In genomic region chr16:28882476-28883180, GRCh38 we compare ENCODE assay signal across 28 cellular contexts. TPM values are rescaled to one million over a fixed set of nuclear protein-coding genes. Genes with fewer than 3 reads are reported as not detected.
DNase-seq lines count a peak whose midpoint lies in the region; ATAC-seq, FAIRE-seq and TF ChIP-seq lines count a peak whose summit lies in the region.
"Had no signal": no experiment of that assay in that cellular context is flagged by ENCODE, and none has a peak within 500 bp of the region (broad histone marks: within the 10 kb centered on the region; RNA-seq: fewer than 3 reads in every experiment).

No MANE protein-coding gene starts in this region.

- no peaks in the 10 kb centered on the region for H3K36me3 Mint-ChIP-seq in neural crest cell (ENCODE audit: low read depth)

- H3K4me1 Mint-ChIP-seq in neural crest cell = peaks cover 33% of the 10 kb centered on the region

- intact Hi-C loops in Right ventricle myocardium inferior (cut with DNase I) = loop anchor here (5.0 kb wide), 1 partner anchor 45 kb away; the partner anchor contains the start of gene RABEP2
- intact Hi-C loops in left ventricle myocardium superior (cut with micrococcal nuclease) = no loop called here
- intact Hi-C loops in vagina (cut with DNase I) = no loop called here

- no peaks in the 10 kb centered on the region for H3K36me3 ChIP-seq in bronchial epithelial cell (ENCODE audit: control insufficient read depth, insufficient read depth, low read length)
- no peaks in the 10 kb centered on the region for H3K36me3 ChIP-seq in vagina
- H3K36me3 ChIP-seq: ascending aorta, esophagus squamous epithelium, right atrium auricular region, uterus had no signal

- ATAC-seq in Right ventricle myocardium inferior (no peak), left ventricle myocardium superior (no peak), GM18517 (IDR thresholded peaks at IDR 0.05; ENCODE audit: unreplicated experiment) (no peak), GM19023 (IDR thresholded peaks at IDR 0.05; ENCODE audit: unreplicated experiment) (no peak)
- ATAC-seq: left lobe of liver had no signal

- H3K9me3 Mint-ChIP-seq in neural crest cell = no peaks in the 10 kb centered on the region
- H3K9me3 Mint-ChIP-seq: activated B cell treated with CpG ODN at 0.5 μM for 24 hours; activated CD4-positive, alpha-beta memory T cell treated with anti-CD3 and anti-CD28 coated beads, Interleukin-2, amount 10 ng/mL, durations not matched to agents 7 days and 5 days; activated T-cell treated with anti-CD3 and anti-CD28 coated beads, Interleukin-2, amount 50 U/mL, for 24 hours had no signal

- H3K27ac Mint-ChIP-seq in neural crest cell (ENCODE audit: unreplicated experiment) = peak overlapping the region; percentile 27
- H3K27ac Mint-ChIP-seq: activated B cell treated with CpG ODN at 0.5 μM for 24 hours; activated CD4-positive, alpha-beta memory T cell treated with anti-CD3 and anti-CD28 coated beads, Interleukin-2, amount 10 ng/mL, durations not matched to agents 7 days and 5 days; activated T-cell treated with anti-CD3 and anti-CD28 coated beads, Interleukin-2, amount 50 U/mL, for 24 hours had no signal

- peaks cover 5% of the 10 kb centered on the region for H3K27me3 Mint-ChIP-seq in neural crest cell (ENCODE audit: low read depth)

- H3K4me1 ChIP-seq in vagina = peaks cover 17% of the 10 kb centered on the region

- peak overlapping the region; percentile 49 for H3K4me3 Mint-ChIP-seq in neural crest cell
- H3K4me3 Mint-ChIP-seq: activated B cell treated with CpG ODN at 0.5 μM for 24 hours; activated T-cell treated with anti-CD3 and anti-CD28 coated beads, Interleukin-2, amount 50 U/mL, for 24 hours had no signal

- H3K27me3 ChIP-seq in bronchial epithelial cell (ENCODE audit: control insufficient read depth, insufficient read depth, low read length) = peaks cover 2% of the 10 kb centered on the region
- H3K27me3 ChIP-seq in vagina = no peaks in the 10 kb centered on the region
- H3K27me3 ChIP-seq: ascending aorta, right atrium auricular region, uterus had no signal

- TF ChIP-seq CTCF in bronchial epithelial cell (IDR thresholded peaks at IDR 0.05; ENCODE audit: insufficient read depth, low read length, severe bottlenecking) (no peak), neural crest cell (conservative IDR thresholded peaks at IDR 0.05) (no peak), vagina (IDR thresholded peaks at IDR 0.05) (no peak)

- DNase-seq in Right ventricle myocardium inferior (ENCODE audit: missing footprints) = peak; percentile 35
- DNase-seq in left ventricle myocardium superior = no peak
- DNase-seq in bronchial epithelial cell (ENCODE audit: low read depth) = no peak
- peak; percentile 35 for DNase-seq in neural crest cell (ENCODE audit: low read depth, low spot score)
- no peak for DNase-seq in vagina (ENCODE audit: extremely low spot score in 2 of 2)
- DNase-seq in GM12892 (ENCODE audit: insufficient read length) = no peak
- DNase-seq: activated B cell treated with CpG ODN at 0.5 μM for 24 hours; activated CD4-positive, alpha-beta memory T cell treated with anti-CD3 and anti-CD28 coated beads, Interleukin-2, amount 10 ng/mL, durations not matched to agents 7 days and 5 days; activated naive CD4-positive, alpha-beta T cell treated with anti-CD3 and anti-CD28 coated beads, Interleukin-2, amount 50 U/mL, for 16 hours; activated T-cell treated with anti-CD3 and anti-CD28 coated beads, Interleukin-2, amount 50 U/mL, for 24 hours; effector memory CD4-positive, alpha-beta T cell; esophagus squamous epithelium; midbrain; NCI-H187; PC-9; stimulated activated CD4-positive, alpha-beta T cell treated with anti-CD3 and anti-CD28 coated beads, Interleukin-15, amount 100 ng/mL, for 24 hours; uterus had no signal

- FAIRE-seq in bronchial epithelial cell (lab: Jason Lieb, UNC) = peak; percentile 58
- no peak for FAIRE-seq in GM12892 (lab: Jason Lieb, UNC)
- FAIRE-seq: D721Med had no signal

- H3K27ac ChIP-seq in vagina = no peak overlapping the region
- H3K27ac ChIP-seq: ascending aorta, C4-2B, esophagus squamous epithelium, PC-9, right atrium auricular region, uterus had no signal

- TF ChIP-seq POLR2A in vagina (IDR thresholded peaks at IDR 0.05) (no peak), GM12892 (IDR thresholded peaks at IDR 0.05; ENCODE audit: low read depth, low read length) (no peak)

- no peak overlapping the region for H3K4me3 ChIP-seq in bronchial epithelial cell (ENCODE audit: low read depth, low read length)
- no peak overlapping the region for H3K4me3 ChIP-seq in vagina
- H3K4me3 ChIP-seq: ascending aorta, esophagus squamous epithelium, PC-9, right atrium auricular region, uterus had no signal

- no peaks in the 10 kb centered on the region for H3K9me3 ChIP-seq in vagina
- H3K9me3 ChIP-seq: ascending aorta, esophagus squamous epithelium, right atrium auricular region, uterus had no signal

RNA-seq across cellular contexts. Expression of gene ATP2A1, which starts 4.3 kb away (rescaled TPM):
- total RNA-seq in Right ventricle myocardium inferior (0.11 TPM), left ventricle myocardium superior (0.45 TPM), bronchial epithelial cell (under 0.01 and 0.13 TPM in 2 replicates), neural crest cell (3.1 and 3.3 TPM in 2 replicates), vagina (not detected)
- 1.8 TPM for polyA plus RNA-seq in GM12892 (2012; ENCODE audit: missing spikeins)
- total RNA-seq: ascending aorta, SK-MEL-5 had no signal

RNA-seq across cellular contexts. Expression of gene SH2B1, which starts 19.0 kb away (rescaled TPM):
- total RNA-seq in Right ventricle myocardium inferior (41.3 TPM), left ventricle myocardium superior (46.1 TPM), bronchial epithelial cell (4.2 and 6.7 TPM in 2 replicates), neural crest cell (60.6 and 66.9 TPM in 2 replicates), vagina (28.7 TPM)
- polyA plus RNA-seq in GM12892 (2012; ENCODE audit: missing spikeins) = 19.9 TPM

RNA-seq across cellular contexts. Expression of gene TUFM, which starts 36.5 kb away (rescaled TPM):
- total RNA-seq in Right ventricle myocardium inferior (252 TPM), left ventricle myocardium superior (254 TPM), bronchial epithelial cell (146 and 176 TPM in 2 replicates), neural crest cell (197 and 205 TPM in 2 replicates), vagina (91.6 TPM)
- polyA plus RNA-seq in GM12892 (2012; ENCODE audit: missing spikeins) = 154 TPM

RNA-seq across cellular contexts. Expression of gene RABEP2, which starts 42.4 kb away (rescaled TPM):
- total RNA-seq in Right ventricle myocardium inferior = 22.3 TPM
- total RNA-seq in left ventricle myocardium superior = 20.5 TPM
- 20.3 and 30.0 TPM in 2 replicates for total RNA-seq in bronchial epithelial cell
- total RNA-seq in neural crest cell = 19.9 and 20.2 TPM in 2 replicates
- total RNA-seq in vagina = 44.7 TPM
- polyA plus RNA-seq in GM12892 (2012; ENCODE audit: missing spikeins) = 18.6 TPM

RNA-seq across cellular contexts. Expression of gene CD19, which starts 49.1 kb away (rescaled TPM):
- total RNA-seq in Right ventricle myocardium inferior (not detected), left ventricle myocardium superior (not detected), bronchial epithelial cell (not detected in 2 replicates), neural crest cell (not detected in 2 replicates), vagina (not detected)
- 57.2 TPM for polyA plus RNA-seq in GM12892 (2012; ENCODE audit: missing spikeins)
- total RNA-seq: A673; activated CD4-positive, alpha-beta memory T cell treated with anti-CD3 and anti-CD28 coated beads, Interleukin-2, amount 10 ng/mL, durations not matched to agents 7 days and 5 days; ascending aorta; glomerular endothelial cell; HT-29; left lobe of liver; PC-9; SK-MEL-5 had no signal

Comparison
In these comparisons a context has a peak if more than half of its experiments do, and no peak if none do; other contexts are left out.
1. DNase-seq: peak in Right ventricle myocardium inferior (single experiment) and neural crest cell (single experiment); none in left ventricle myocardium superior (single experiment), bronchial epithelial cell (single experiment), vagina (0 of 2) and GM12892 (single experiment).